ENCODE assay signal across 10 cellular contexts in genomic region chr2:10647886-10648605, GRCh38.
"Had no signal": no experiment of that assay in that cellular context is flagged by ENCODE, and none has a peak within 500 bp of the region (broad histone marks: within the 10 kb centered on the region; RNA-seq: fewer than 3 reads in every experiment).

No MANE protein-coding gene starts in this region.

- H3K4me1 ChIP-seq: gastroesophageal sphincter, lower lobe of right lung, right lobe of liver, thyroid gland had no signal

- H3K9me3 ChIP-seq: gastroesophageal sphincter, lower lobe of right lung, right lobe of liver, thyroid gland had no signal

- ATAC-seq: gastroesophageal sphincter; lower lobe of right lung; right lobe of liver; stimulated activated effector memory CD8-positive, alpha-beta T cell treated with anti-CD3 and anti-CD28 coated beads, Interleukin-12 subunit alpha, Interleukin-12 subunit beta, amount 100 ng/mL, for 72 hours had no signal

- DNase-seq: activated gamma-delta T cell treated with Interleukin-2 at 50 U/mL for 16 hours; activated naive CD8-positive, alpha-beta T cell treated with anti-CD3 and anti-CD28 coated beads for 36 hours; anterior cingulate cortex; lower lobe of right lung; midbrain; naive B cell; right lobe of liver; thyroid gland had no signal

- H3K27ac ChIP-seq: gastroesophageal sphincter, lower lobe of right lung, right lobe of liver, thyroid gland had no signal

- H3K4me3 ChIP-seq: gastroesophageal sphincter, lower lobe of right lung, right lobe of liver, thyroid gland had no signal

- H3K27me3 ChIP-seq: gastroesophageal sphincter, right lobe of liver, thyroid gland had no signal
